19 cellular contexts compared by ENCODE assay signal in the genomic region with DNA sequence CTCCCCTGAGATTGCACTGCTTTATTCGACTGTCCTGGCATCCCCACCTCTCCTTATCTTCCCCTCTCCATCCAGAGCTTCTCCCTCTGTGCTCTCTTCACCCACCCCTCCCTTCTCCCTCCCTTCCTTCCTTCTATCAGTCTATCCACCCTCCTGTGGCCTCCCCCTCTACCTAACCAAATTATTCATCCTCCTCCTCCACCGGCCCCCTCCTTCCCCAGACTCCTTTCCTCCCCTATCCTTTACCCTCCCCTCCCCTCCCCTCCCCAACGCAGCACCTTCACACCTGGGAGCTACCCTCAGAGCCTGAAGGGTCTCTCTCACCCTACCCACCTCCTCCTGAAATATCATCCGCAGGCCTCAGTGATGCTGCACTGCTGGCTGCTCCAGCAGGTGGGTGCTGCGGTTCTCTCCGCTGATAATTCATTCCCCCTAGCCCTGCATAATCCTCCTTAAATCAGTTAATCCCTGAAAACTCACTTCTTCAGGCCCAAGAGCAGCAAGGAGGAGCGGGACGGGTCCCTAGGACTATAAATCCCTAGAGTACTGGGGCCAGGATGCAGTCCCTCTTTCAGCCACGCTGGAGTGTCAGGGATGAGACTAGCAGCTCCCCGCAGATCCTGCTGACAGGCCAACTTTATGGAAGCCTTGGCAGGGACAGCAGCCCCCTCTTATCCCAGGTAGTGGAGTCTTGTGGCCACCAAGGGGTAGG.
"Had no signal": no experiment of that assay in that cellular context is flagged by ENCODE, and none has a peak within 500 bp of the region (broad histone marks: within the 10 kb centered on the region; RNA-seq: fewer than 3 reads in every experiment).

No MANE protein-coding gene starts in this region.

- H3K36me3 Mint-ChIP-seq: activated CD8-positive, alpha-beta memory T cell treated with anti-CD3 and anti-CD28 coated beads, Interleukin-2, amount 10 ng/mL, durations not matched to agents 7 days and 5 days; activated naive CD4-positive, alpha-beta T cell treated with anti-CD3 and anti-CD28 coated beads, Interleukin-2, amount 50 U/mL, for 72 hours; natural killer cell treated with Interleukin-12 subunit alpha and Interleukin-12 subunit beta and Interleukin-15 and Interleukin-18, amount 100 ng/mL, for 72 hours had no signal

- H3K4me3 Mint-ChIP-seq: activated CD8-positive, alpha-beta memory T cell treated with anti-CD3 and anti-CD28 coated beads, Interleukin-2, amount 10 ng/mL, durations not matched to agents 7 days and 5 days; activated T-cell treated with anti-CD3 and anti-CD28 coated beads, Interleukin-2, amount 50 U/mL, for 24 hours; natural killer cell treated with Interleukin-12 subunit alpha and Interleukin-12 subunit beta and Interleukin-15 and Interleukin-18, amount 100 ng/mL, for 72 hours had no signal

- ATAC-seq: activated CD8-positive, alpha-beta memory T cell treated with anti-CD3 and anti-CD28 coated beads, Interleukin-2, amount 10 ng/mL, durations not matched to agents 7 days and 5 days; left lung; natural killer cell treated with Interleukin-12 subunit alpha and Interleukin-12 subunit beta and Interleukin-15 and Interleukin-18, amount 100 ng/mL, for 72 hours had no signal

- H3K27me3 ChIP-seq: cardiac muscle cell, gastrocnemius medialis, left lung, ovary, suprapubic skin, upper lobe of left lung had no signal

- H3K36me3 ChIP-seq: cardiac muscle cell, gastrocnemius medialis, left lung, ovary, suprapubic skin, upper lobe of left lung had no signal

- H3K4me3 ChIP-seq: cardiac muscle cell, coronary artery, gastrocnemius medialis, left lung, ovary, suprapubic skin, upper lobe of left lung had no signal

- H3K27ac ChIP-seq: cardiac muscle cell, coronary artery, gastrocnemius medialis, left lung, ovary, suprapubic skin, upper lobe of left lung had no signal

- H3K27ac Mint-ChIP-seq: activated CD8-positive, alpha-beta memory T cell treated with anti-CD3 and anti-CD28 coated beads, Interleukin-2, amount 10 ng/mL, durations not matched to agents 7 days and 5 days; activated T-cell treated with anti-CD3 and anti-CD28 coated beads, Interleukin-2, amount 50 U/mL, for 24 hours; natural killer cell treated with Interleukin-12 subunit alpha and Interleukin-12 subunit beta and Interleukin-15 and Interleukin-18, amount 100 ng/mL, for 72 hours had no signal

- H3K9me3 Mint-ChIP-seq: activated naive CD4-positive, alpha-beta T cell treated with anti-CD3 and anti-CD28 coated beads, Interleukin-2, amount 50 U/mL, for 72 hours; activated T-cell treated with anti-CD3 and anti-CD28 coated beads, Interleukin-2, amount 50 U/mL, for 24 hours; natural killer cell treated with Interleukin-12 subunit alpha and Interleukin-12 subunit beta and Interleukin-15 and Interleukin-18, amount 100 ng/mL, for 72 hours had no signal

- H3K4me1 ChIP-seq: left lung, suprapubic skin, upper lobe of left lung had no signal

- DNase-seq: activated CD4-positive, alpha-beta T cell treated with anti-CD3 and anti-CD28 coated beads, Interleukin-2, amount 50 U/mL, for 48 hours; activated CD4-positive, CD25-positive, alpha-beta regulatory T cell treated with anti-CD3 and anti-CD28 coated beads, Interleukin-2, amount 50 U/mL, for 72 hours; activated CD8-positive, alpha-beta memory T cell treated with anti-CD3 and anti-CD28 coated beads, Interleukin-2, amount 10 ng/mL, durations not matched to agents 7 days and 5 days; activated effector memory CD4-positive, alpha-beta T cell treated with anti-CD3 and anti-CD28 coated beads, Interleukin-2, amount 50 U/mL, for 16 hours; activated T-cell treated with anti-CD3 and anti-CD28 coated beads, Interleukin-2, amount 50 U/mL, for 24 hours; effector CD8-positive, alpha-beta T cell; islet precursor cell; left lung; mesenchymal stem cell; stimulated activated CD4-positive, alpha-beta T cell treated with anti-CD3 and anti-CD28 coated beads, Interleukin-4, amount 100 ng/mL, for 1 hour; stimulated activated CD8-positive, alpha-beta memory T cell treated with anti-CD3 and anti-CD28 coated beads, Interleukin-4, amount 100 ng/mL, for 48 hours; upper lobe of left lung had no signal

- H3K4me1 Mint-ChIP-seq: activated CD8-positive, alpha-beta memory T cell treated with anti-CD3 and anti-CD28 coated beads, Interleukin-2, amount 10 ng/mL, durations not matched to agents 7 days and 5 days had no signal

- H3K9me3 ChIP-seq: gastrocnemius medialis, left lung, ovary, suprapubic skin, upper lobe of left lung had no signal

- H3K27me3 Mint-ChIP-seq: activated T-cell treated with anti-CD3 and anti-CD28 coated beads, Interleukin-2, amount 50 U/mL, for 24 hours had no signal
